ENCODE assay signal across 18 cellular contexts in genomic region chr6:148857817-148858390, GRCh38.
DNase-seq lines count a peak whose midpoint lies in the region; ATAC-seq and TF ChIP-seq lines count a peak whose summit lies in the region.
"Had no signal": no experiment of that assay in that cellular context is flagged by ENCODE, and none has a peak within 500 bp of the region (broad histone marks: within the 10 kb centered on the region; RNA-seq: fewer than 3 reads in every experiment).

No MANE protein-coding gene starts in this region.

- H3K4me3 ChIP-seq in trophoblast cell (ENCODE audit: low read depth, low read length), result no peak overlapping the region
- no peak overlapping the region for H3K4me3 ChIP-seq in left lung
- H3K4me3 ChIP-seq in esophagus squamous epithelium, result no peak overlapping the region
- H3K4me3 ChIP-seq: psoas muscle, upper lobe of left lung had no signal

- TF ChIP-seq CTCF in left lung (IDR thresholded peaks at IDR 0.05), result no peak
- TF ChIP-seq CTCF in esophagus squamous epithelium (IDR thresholded peaks at IDR 0.05), result no peak
- no peak for TF ChIP-seq CTCF in CD14-positive monocyte (IDR thresholded peaks at IDR 0.05)

- H3K9me3 Mint-ChIP-seq in activated naive CD4-positive, alpha-beta T cell treated with anti-CD3 and anti-CD28 coated beads, Interleukin-2, amount 50 U/mL, for 72 hours, result no peaks in the 10 kb centered on the region
- H3K9me3 Mint-ChIP-seq in CD14-positive monocyte, result peaks cover 0 to 10% (median 2%) of the 10 kb centered on the region in 7 donors

- no peak for TF ChIP-seq POLR2A in esophagus squamous epithelium (IDR thresholded peaks at IDR 0.05)

- no peak overlapping the region for H3K4me3 Mint-ChIP-seq in CD14-positive monocyte
- H3K4me3 Mint-ChIP-seq: activated T-helper 17 cell treated with anti-CD3 and anti-CD28 coated beads, Interleukin-2, amount 50 U/mL, for 72 hours had no signal

- no peak overlapping the region for H2AK5ac ChIP-seq in trophoblast cell (ENCODE audit: low read length)

- no peaks in the 10 kb centered on the region for H3K79me1 ChIP-seq in trophoblast cell (ENCODE audit: low read length)

- no peaks in the 10 kb centered on the region for H3K36me3 Mint-ChIP-seq in activated naive CD4-positive, alpha-beta T cell treated with anti-CD3 and anti-CD28 coated beads, Interleukin-2, amount 50 U/mL, for 72 hours
- H3K36me3 Mint-ChIP-seq in CD14-positive monocyte, result no peaks in the 10 kb centered on the region

- no peak overlapping the region for H2BK12ac ChIP-seq in trophoblast cell (ENCODE audit: low read length)

- intact Hi-C loops in left lung (cut with DNase I) (no loop called here), esophagus squamous epithelium (cut with DNase I) (no loop called here), CD14-positive monocyte (cut with micrococcal nuclease) (no loop called here)

- H3K9me3 ChIP-seq in trophoblast cell (ENCODE audit: insufficient read depth, low read depth, low read length), result no peaks in the 10 kb centered on the region
- H3K9me3 ChIP-seq in left lung, result no peaks in the 10 kb centered on the region
- H3K9me3 ChIP-seq in esophagus squamous epithelium, result no peaks in the 10 kb centered on the region
- H3K9me3 ChIP-seq: psoas muscle, upper lobe of left lung had no signal

- H3K27me3 Mint-ChIP-seq in CD14-positive monocyte (ENCODE audit: low read depth in 3 of 3), result peaks cover 0 to 2% (median 1%) of the 10 kb centered on the region in 3 donors
- H3K27me3 Mint-ChIP-seq: activated T-helper 17 cell treated with anti-CD3 and anti-CD28 coated beads, Interleukin-2, amount 50 U/mL, for 72 hours; CD4-positive, alpha-beta memory T cell had no signal

- no peak overlapping the region for H4K91ac ChIP-seq in trophoblast cell (ENCODE audit: low read depth, low read length)

- no peak overlapping the region for H3K4ac ChIP-seq in trophoblast cell (ENCODE audit: low read depth, low read length)

- H3K4me1 Mint-ChIP-seq in CD14-positive monocyte, result peaks cover 11% of the 10 kb centered on the region

- no peak overlapping the region for H3K18ac ChIP-seq in trophoblast cell (ENCODE audit: low read length)

- H3K27ac ChIP-seq in trophoblast cell (ENCODE audit: low read depth, low read length), result no peak overlapping the region
- no peak overlapping the region for H3K27ac ChIP-seq in left lung
- no peak overlapping the region for H3K27ac ChIP-seq in esophagus squamous epithelium
- H3K27ac ChIP-seq: psoas muscle, upper lobe of left lung had no signal

- H3K23ac ChIP-seq in trophoblast cell (ENCODE audit: low read length), result no peak overlapping the region

- ATAC-seq in esophagus mucosa (peak; percentile 62), left lung (no peak)
- no peak for ATAC-seq in activated naive CD4-positive, alpha-beta T cell treated with anti-CD3 and anti-CD28 coated beads, Interleukin-2, amount 50 U/mL, for 72 hours
- ATAC-seq: psoas muscle had no signal

- no peak overlapping the region for H3K9ac ChIP-seq in trophoblast cell (ENCODE audit: low read length)

- H4K8ac ChIP-seq in trophoblast cell (ENCODE audit: low read depth, low read length), result no peak overlapping the region

- H2BK120ac ChIP-seq in trophoblast cell (ENCODE audit: insufficient read depth, low read length, poor library complexity), result no peak overlapping the region

- no peak overlapping the region for H2BK5ac ChIP-seq in trophoblast cell (ENCODE audit: low read depth, low read length, poor library complexity)

- H3K27me3 ChIP-seq in trophoblast cell (ENCODE audit: insufficient read depth, low read length) (no peaks in the 10 kb centered on the region), left lung (no peaks in the 10 kb centered on the region), esophagus squamous epithelium (no peaks in the 10 kb centered on the region)
- H3K27me3 ChIP-seq: upper lobe of left lung had no signal

- DNase-seq in Daoy (ENCODE audit: low read depth) (peak; percentile 88), NCI-H226 (peak; percentile 37), trophoblast cell (peak; percentile 4 to 63), left lung (no peak), esophagus squamous epithelium (lab: John Stamatoyannopoulos, UW) (no peak), CD14-positive monocyte (ENCODE audit: low spot score) (no peak)
- DNase-seq in activated naive CD4-positive, alpha-beta T cell treated with anti-CD3 and anti-CD28 coated beads, Interleukin-2, amount 50 U/mL, for 72 hours (ENCODE audit: low spot score in 2 of 2), result no peak
- DNase-seq: activated CD4-positive, alpha-beta T cell treated with anti-CD3 and anti-CD28 coated beads, Interleukin-2, amount 50 U/mL, for 4 hours; CD4-positive, alpha-beta memory T cell; kidney glomerular epithelial cell; NCI-H2029; NCI-H748 treated with DMSO at 0.1 percent for 48 hours; psoas muscle; SIG-M5; stimulated activated CD8-positive, alpha-beta memory T cell treated with anti-CD3 and anti-CD28 coated beads, Interleukin-4, amount 100 ng/mL, for 48 hours; upper lobe of left lung had no signal

- H3K4me1 ChIP-seq in trophoblast cell (ENCODE audit: control insufficient read depth in 1 of 2, insufficient read depth in 2 of 2, low read length in 2 of 2) (peaks cover 0 to 3% of the 10 kb centered on the region in 2 experiments), left lung (no peaks in the 10 kb centered on the region), esophagus squamous epithelium (peaks cover 4 to 51% (median 17%) of the 10 kb centered on the region in 3 donors)
- H3K4me1 ChIP-seq: psoas muscle, upper lobe of left lung had no signal

- H3K36me3 ChIP-seq in trophoblast cell (ENCODE audit: control insufficient read depth in 1 of 2, insufficient read depth in 2 of 2, low read length in 2 of 2) (no peaks in the 10 kb centered on the region), left lung (no peaks in the 10 kb centered on the region), esophagus squamous epithelium (no peaks in the 10 kb centered on the region)
- H3K36me3 ChIP-seq: upper lobe of left lung had no signal

- no peak overlapping the region for H2AFZ ChIP-seq in trophoblast cell (ENCODE audit: insufficient read depth, low read length, poor library complexity)

- H4K12ac ChIP-seq in trophoblast cell (ENCODE audit: low read depth, low read length), result no peak overlapping the region

- H3K27ac Mint-ChIP-seq in activated naive CD4-positive, alpha-beta T cell treated with anti-CD3 and anti-CD28 coated beads, Interleukin-2, amount 50 U/mL, for 72 hours, result no peak overlapping the region
- H3K27ac Mint-ChIP-seq in CD14-positive monocyte, result no peak overlapping the region
- H3K27ac Mint-ChIP-seq: activated T-helper 17 cell treated with anti-CD3 and anti-CD28 coated beads, Interleukin-2, amount 50 U/mL, for 72 hours had no signal

- peaks cover 1% of the 10 kb centered on the region for H3K79me2 ChIP-seq in trophoblast cell (ENCODE audit: control insufficient read depth, insufficient read depth, low read length, poor library complexity)

- WGBS in trophoblast cell (ENCODE audit: extremely low coverage, insufficient coverage, insufficient read length), result no CpG with 5 or more reads among the region's 3 CpGs
- WGBS in esophagus squamous epithelium, 2 donors, result 56 to 68% methylated on average over 3 of the region's 3 CpGs

- H3K14ac ChIP-seq in trophoblast cell (ENCODE audit: low read length), result no peak overlapping the region

- no peak overlapping the region for H3K4me2 ChIP-seq in trophoblast cell (ENCODE audit: low read length)

Comparison
In these comparisons a context has a peak if more than half of its experiments do, and no peak if none do; other contexts are left out.
1. DNase-seq: peak in Daoy (single experiment), NCI-H226 (single experiment) and trophoblast cell (2 of 2); none in left lung (0 of 2), esophagus squamous epithelium (single experiment), activated naive CD4-positive, alpha-beta T cell treated with anti-CD3 and anti-CD28 coated beads, Interleukin-2, amount 50 U/mL, for 72 hours (0 of 2) and CD14-positive monocyte (single experiment).